Comparison of ENCODE assay signal across 23 cellular contexts in the genomic region with DNA sequence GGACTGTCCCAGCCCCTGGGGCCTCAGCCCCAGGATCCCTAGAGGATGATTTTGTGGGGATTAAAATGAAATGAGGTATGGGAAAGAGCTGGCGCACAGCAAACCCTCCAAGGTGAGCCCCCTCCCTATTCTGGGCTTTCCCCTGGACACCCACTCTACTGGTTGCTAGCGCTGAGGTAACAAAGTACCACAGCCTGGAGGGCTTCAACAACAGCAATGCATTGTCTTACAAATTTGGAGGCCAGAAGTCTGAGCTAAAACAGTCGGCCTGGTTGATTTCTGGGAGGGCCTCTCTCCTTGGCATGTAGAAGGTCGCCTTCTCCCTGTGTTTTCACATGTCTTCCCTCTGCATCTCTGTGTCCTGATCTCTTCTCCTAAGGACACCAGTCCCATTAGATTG.
"Had no signal": no experiment of that assay in that cellular context is flagged by ENCODE, and none has a peak within 500 bp of the region (broad histone marks: within the 10 kb centered on the region; RNA-seq: fewer than 3 reads in every experiment).

No MANE protein-coding gene starts in this region.

- H3K27me3 ChIP-seq: brain microvascular endothelial cell, dorsolateral prefrontal cortex had no signal

- DNase-seq: activated CD4-positive, alpha-beta T cell treated with anti-CD3 and anti-CD28 coated beads for 48 hours; activated CD4-positive, alpha-beta T cell treated with anti-CD3 and anti-CD28 coated beads, Interleukin-2, amount 50 U/mL, for 1 hour; activated CD4-positive, alpha-beta T cell treated with anti-CD3 and anti-CD28 coated beads, Interleukin-2, amount 50 U/mL, for 48 hours; activated CD8-positive, alpha-beta memory T cell treated with anti-CD3 and anti-CD28 coated beads for 24 hours; activated CD8-positive, alpha-beta T cell treated with anti-CD3 and anti-CD28 coated beads for 36 hours; activated effector memory CD4-positive, alpha-beta T cell treated with Interleukin-2 at 50 U/mL for 16 hours; activated gamma-delta T cell treated with Interleukin-2 at 50 U/mL for 16 hours; activated naive CD4-positive, alpha-beta T cell treated with anti-CD3 and anti-CD28 coated beads, Interleukin-2, amount 50 U/mL, for 16 hours; activated naive CD4-positive, alpha-beta T cell treated with Interleukin-2 at 50 U/mL for 16 hours; activated T-cell treated with anti-CD3 and anti-CD28 coated beads, Interleukin-2, amount 50 U/mL, for 4 hours; amniotic stem cell; anterior cingulate cortex; brain microvascular endothelial cell; dorsolateral prefrontal cortex; effector memory CD4-positive, alpha-beta T cell; endodermal cell; foreskin fibroblast; head of caudate nucleus; T-helper 1 cell; T-helper 17 cell had no signal

- H3K4me3 ChIP-seq: coronary artery, dorsolateral prefrontal cortex had no signal

- ATAC-seq: activated CD8-positive, alpha-beta T cell treated with anti-CD3 and anti-CD28 coated beads for 36 hours; activated T-cell treated with anti-CD3 and anti-CD28 coated beads, Interleukin-2, amount 50 U/mL, for 4 hours; activated T-helper 17 cell treated with anti-CD3 and anti-CD28 coated beads, Interleukin-2, amount 50 U/mL, for 72 hours; esophagus mucosa; T-helper 17 cell had no signal

- H3K27ac ChIP-seq: brain microvascular endothelial cell, coronary artery, dorsolateral prefrontal cortex had no signal

- H3K36me3 ChIP-seq: brain microvascular endothelial cell had no signal
